1 cellular context compared by ENCODE assay signal in the genomic region with DNA sequence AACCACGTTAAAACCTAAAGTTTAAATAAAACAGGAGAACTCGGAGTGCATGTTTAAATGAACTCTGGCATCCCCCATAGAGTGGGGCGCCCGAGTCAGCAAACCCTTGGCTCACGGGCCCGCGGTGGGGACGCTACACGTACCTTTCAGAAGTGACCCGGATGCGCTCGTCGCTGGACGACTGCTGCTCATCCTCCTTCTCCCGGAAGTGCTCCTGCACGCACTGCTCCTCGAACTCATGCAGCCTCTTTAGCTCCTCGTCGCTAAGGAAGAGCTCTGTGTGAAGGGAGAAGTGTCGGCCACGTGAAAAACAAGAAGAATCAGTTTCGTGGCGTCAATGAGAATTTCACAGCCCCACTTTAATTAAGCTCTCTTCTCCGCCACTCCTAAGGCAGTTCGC.
TF ChIP-seq lines count a peak whose summit lies in the region.

No MANE protein-coding gene starts in this region.

TF ChIP-seq in K562, 482 proteins besides CTCF, POLR2A, EP300 and RAD21 (continued from another document):
- TF ChIP-seq, protein P1, sequence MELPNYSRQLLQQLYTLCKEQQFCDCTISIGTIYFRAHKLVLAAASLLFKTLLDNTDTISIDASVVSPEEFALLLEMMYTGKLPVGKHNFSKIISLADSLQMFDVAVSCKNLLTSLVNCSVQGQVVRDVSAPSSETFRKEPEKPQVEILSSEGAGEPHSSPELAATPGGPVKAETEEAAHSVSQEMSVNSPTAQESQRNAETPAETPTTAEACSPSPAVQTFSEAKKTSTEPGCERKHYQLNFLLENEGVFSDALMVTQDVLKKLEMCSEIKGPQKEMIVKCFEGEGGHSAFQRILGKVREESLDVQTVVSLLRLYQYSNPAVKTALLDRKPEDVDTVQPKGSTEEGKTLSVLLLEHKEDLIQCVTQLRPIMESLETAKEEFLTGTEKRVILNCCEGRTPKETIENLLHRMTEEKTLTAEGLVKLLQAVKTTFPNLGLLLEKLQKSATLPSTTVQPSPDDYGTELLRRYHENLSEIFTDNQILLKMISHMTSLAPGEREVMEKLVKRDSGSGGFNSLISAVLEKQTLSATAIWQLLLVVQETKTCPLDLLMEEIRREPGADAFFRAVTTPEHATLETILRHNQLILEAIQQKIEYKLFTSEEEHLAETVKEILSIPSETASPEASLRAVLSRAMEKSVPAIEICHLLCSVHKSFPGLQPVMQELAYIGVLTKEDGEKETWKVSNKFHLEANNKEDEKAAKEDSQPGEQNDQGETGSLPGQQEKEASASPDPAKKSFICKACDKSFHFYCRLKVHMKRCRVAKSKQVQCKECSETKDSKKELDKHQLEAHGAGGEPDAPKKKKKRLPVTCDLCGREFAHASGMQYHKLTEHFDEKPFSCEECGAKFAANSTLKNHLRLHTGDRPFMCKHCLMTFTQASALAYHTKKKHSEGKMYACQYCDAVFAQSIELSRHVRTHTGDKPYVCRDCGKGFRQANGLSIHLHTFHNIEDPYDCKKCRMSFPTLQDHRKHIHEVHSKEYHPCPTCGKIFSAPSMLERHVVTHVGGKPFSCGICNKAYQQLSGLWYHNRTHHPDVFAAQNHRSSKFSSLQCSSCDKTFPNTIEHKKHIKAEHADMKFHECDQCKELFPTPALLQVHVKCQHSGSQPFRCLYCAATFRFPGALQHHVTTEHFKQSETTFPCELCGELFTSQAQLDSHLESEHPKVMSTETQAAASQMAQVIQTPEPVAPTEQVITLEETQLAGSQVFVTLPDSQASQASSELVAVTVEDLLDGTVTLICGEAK (IDR thresholded peaks at IDR 0.05): peak; percentile 73
- TF ChIP-seq, protein P1 (CRISPR knock-in tag; IDR thresholded peaks at IDR 0.05): no peak
- TF ChIP-seq L3MBTL2 (IDR thresholded peaks at IDR 0.05) (peak; percentile 78), ZNF76 (CRISPR knock-in tag; IDR thresholded peaks at IDR 0.05; ENCODE audit: borderline replicate concordance) (no peak), NR2C1 (IDR thresholded peaks at IDR 0.05) (peak; percentile 90), NR2C1 (tag; IDR thresholded peaks at IDR 0.05) (peak; percentile 91), NR2C2 (CRISPR knock-in tag; IDR thresholded peaks at IDR 0.05) (peak; percentile 39; the same call in 1 of the 2 replicates), NR2C2 (tag; IDR thresholded peaks at IDR 0.05) (peak; percentile 92), GABPA (tag; conservative IDR thresholded peaks at IDR 0.05; ENCODE audit: low read depth) (peak; percentile 79), CXXC5 (CRISPR knock-in tag; IDR thresholded peaks at IDR 0.05) (peak; percentile 84), DMBX1 (CRISPR knock-in tag; IDR thresholded peaks at IDR 0.05; ENCODE audit: borderline replicate concordance) (peak; percentile 74; the same call in 1 of the 2 replicates), RBM34 (IDR thresholded peaks at IDR 0.05; ENCODE audit: borderline replicate concordance, insufficient read depth, low read length) (no peak), NCOA6 (IDR thresholded peaks at IDR 0.05) (no peak), MCM5 (IDR thresholded peaks at IDR 0.05; ENCODE audit: low read depth) (no peak), MYNN (IDR thresholded peaks at IDR 0.05) (no peak), MYNN (CRISPR knock-in tag; IDR thresholded peaks at IDR 0.05) (no peak), SNIP1 (IDR thresholded peaks at IDR 0.05; ENCODE audit: low read depth) (no peak), SMAD4 (CRISPR knock-in tag; conservative IDR thresholded peaks at IDR 0.05) (0 out of 2 replicates have a peak, but pooled peaks have one; percentile 29), RUNX1 (IDR thresholded peaks at IDR 0.05; ENCODE audit: low read depth) (no peak), KLF1 (tag; IDR thresholded peaks at IDR 0.05) (no peak), U2AF2 (optimal IDR thresholded peaks at IDR 0.05; ENCODE audit: low read depth, low read length) (no peak)
- TF ChIP-seq, protein P2, sequence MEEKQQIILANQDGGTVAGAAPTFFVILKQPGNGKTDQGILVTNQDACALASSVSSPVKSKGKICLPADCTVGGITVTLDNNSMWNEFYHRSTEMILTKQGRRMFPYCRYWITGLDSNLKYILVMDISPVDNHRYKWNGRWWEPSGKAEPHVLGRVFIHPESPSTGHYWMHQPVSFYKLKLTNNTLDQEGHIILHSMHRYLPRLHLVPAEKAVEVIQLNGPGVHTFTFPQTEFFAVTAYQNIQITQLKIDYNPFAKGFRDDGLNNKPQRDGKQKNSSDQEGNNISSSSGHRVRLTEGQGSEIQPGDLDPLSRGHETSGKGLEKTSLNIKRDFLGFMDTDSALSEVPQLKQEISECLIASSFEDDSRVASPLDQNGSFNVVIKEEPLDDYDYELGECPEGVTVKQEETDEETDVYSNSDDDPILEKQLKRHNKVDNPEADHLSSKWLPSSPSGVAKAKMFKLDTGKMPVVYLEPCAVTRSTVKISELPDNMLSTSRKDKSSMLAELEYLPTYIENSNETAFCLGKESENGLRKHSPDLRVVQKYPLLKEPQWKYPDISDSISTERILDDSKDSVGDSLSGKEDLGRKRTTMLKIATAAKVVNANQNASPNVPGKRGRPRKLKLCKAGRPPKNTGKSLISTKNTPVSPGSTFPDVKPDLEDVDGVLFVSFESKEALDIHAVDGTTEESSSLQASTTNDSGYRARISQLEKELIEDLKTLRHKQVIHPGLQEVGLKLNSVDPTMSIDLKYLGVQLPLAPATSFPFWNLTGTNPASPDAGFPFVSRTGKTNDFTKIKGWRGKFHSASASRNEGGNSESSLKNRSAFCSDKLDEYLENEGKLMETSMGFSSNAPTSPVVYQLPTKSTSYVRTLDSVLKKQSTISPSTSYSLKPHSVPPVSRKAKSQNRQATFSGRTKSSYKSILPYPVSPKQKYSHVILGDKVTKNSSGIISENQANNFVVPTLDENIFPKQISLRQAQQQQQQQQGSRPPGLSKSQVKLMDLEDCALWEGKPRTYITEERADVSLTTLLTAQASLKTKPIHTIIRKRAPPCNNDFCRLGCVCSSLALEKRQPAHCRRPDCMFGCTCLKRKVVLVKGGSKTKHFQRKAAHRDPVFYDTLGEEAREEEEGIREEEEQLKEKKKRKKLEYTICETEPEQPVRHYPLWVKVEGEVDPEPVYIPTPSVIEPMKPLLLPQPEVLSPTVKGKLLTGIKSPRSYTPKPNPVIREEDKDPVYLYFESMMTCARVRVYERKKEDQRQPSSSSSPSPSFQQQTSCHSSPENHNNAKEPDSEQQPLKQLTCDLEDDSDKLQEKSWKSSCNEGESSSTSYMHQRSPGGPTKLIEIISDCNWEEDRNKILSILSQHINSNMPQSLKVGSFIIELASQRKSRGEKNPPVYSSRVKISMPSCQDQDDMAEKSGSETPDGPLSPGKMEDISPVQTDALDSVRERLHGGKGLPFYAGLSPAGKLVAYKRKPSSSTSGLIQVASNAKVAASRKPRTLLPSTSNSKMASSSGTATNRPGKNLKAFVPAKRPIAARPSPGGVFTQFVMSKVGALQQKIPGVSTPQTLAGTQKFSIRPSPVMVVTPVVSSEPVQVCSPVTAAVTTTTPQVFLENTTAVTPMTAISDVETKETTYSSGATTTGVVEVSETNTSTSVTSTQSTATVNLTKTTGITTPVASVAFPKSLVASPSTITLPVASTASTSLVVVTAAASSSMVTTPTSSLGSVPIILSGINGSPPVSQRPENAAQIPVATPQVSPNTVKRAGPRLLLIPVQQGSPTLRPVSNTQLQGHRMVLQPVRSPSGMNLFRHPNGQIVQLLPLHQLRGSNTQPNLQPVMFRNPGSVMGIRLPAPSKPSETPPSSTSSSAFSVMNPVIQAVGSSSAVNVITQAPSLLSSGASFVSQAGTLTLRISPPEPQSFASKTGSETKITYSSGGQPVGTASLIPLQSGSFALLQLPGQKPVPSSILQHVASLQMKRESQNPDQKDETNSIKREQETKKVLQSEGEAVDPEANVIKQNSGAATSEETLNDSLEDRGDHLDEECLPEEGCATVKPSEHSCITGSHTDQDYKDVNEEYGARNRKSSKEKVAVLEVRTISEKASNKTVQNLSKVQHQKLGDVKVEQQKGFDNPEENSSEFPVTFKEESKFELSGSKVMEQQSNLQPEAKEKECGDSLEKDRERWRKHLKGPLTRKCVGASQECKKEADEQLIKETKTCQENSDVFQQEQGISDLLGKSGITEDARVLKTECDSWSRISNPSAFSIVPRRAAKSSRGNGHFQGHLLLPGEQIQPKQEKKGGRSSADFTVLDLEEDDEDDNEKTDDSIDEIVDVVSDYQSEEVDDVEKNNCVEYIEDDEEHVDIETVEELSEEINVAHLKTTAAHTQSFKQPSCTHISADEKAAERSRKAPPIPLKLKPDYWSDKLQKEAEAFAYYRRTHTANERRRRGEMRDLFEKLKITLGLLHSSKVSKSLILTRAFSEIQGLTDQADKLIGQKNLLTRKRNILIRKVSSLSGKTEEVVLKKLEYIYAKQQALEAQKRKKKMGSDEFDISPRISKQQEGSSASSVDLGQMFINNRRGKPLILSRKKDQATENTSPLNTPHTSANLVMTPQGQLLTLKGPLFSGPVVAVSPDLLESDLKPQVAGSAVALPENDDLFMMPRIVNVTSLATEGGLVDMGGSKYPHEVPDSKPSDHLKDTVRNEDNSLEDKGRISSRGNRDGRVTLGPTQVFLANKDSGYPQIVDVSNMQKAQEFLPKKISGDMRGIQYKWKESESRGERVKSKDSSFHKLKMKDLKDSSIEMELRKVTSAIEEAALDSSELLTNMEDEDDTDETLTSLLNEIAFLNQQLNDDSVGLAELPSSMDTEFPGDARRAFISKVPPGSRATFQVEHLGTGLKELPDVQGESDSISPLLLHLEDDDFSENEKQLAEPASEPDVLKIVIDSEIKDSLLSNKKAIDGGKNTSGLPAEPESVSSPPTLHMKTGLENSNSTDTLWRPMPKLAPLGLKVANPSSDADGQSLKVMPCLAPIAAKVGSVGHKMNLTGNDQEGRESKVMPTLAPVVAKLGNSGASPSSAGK (IDR thresholded peaks at IDR 0.05): peak; percentile 67
- TF ChIP-seq, protein P3, sequence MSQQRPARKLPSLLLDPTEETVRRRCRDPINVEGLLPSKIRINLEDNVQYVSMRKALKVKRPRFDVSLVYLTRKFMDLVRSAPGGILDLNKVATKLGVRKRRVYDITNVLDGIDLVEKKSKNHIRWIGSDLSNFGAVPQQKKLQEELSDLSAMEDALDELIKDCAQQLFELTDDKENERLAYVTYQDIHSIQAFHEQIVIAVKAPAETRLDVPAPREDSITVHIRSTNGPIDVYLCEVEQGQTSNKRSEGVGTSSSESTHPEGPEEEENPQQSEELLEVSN (IDR thresholded peaks at IDR 0.05; ENCODE audit: borderline replicate concordance in 1 of 2, extremely low read depth in 1 of 2, insufficient read depth in 1 of 2, insufficient read length in 1 of 2, low read depth in 1 of 2, low read length in 1 of 2, poor library complexity in 1 of 2, severe bottlenecking in 1 of 2): peak in 1 of 2 experiments; percentile 29
